16 cellular contexts compared by ENCODE assay signal in the genomic region with DNA sequence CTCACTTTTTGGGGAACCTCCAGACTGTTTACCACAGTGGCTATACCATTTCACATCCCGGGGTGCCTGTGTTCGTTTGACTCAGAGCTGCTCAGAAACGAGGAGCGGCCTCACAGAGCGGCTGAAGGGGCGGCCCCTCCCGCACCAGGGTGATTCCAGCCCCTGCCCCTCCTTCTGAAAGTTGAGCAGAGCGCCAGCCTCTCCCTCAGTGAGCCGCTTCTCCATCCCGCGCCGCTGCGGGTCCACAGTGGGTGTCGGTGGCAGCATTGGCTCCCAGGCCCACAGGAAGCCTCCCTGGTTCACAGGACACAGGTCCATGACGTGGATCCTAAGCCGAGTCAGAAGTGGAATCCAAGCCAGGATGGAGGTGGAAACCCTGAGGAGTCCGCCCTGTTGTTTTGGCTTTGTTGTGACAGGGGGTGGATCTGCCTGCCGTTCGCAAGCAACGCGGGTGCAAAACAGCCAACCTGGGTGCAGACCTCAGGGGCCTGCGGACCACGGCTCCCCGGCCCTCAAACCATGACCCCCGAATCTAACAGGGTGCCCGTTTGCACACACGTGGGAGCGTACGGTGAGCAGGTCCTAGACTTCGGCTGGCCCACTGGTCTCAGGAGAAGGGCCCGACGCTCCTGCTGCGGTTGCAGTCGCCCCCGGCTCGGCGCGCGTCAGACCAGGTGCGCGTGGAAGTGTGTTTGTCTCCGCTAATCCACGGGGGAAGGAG.
DNase-seq lines count a peak whose midpoint lies in the region; ATAC-seq and TF ChIP-seq lines count a peak whose summit lies in the region.
"Had no signal": no experiment of that assay in that cellular context is flagged by ENCODE, and none has a peak within 500 bp of the region (broad histone marks: within the 10 kb centered on the region; RNA-seq: fewer than 3 reads in every experiment).

No MANE protein-coding gene starts in this region.

- H3K27ac Mint-ChIP-seq in endothelial cell (ENCODE audit: unreplicated experiment), result peak overlapping the region; percentile 61
- H3K27ac Mint-ChIP-seq: B cell; CD4-positive, alpha-beta T cell; CD8-positive, alpha-beta T cell had no signal

- H3K4me3 Mint-ChIP-seq in endothelial cell (ENCODE audit: unreplicated experiment), result no peak overlapping the region
- H3K4me3 Mint-ChIP-seq: B cell; CD4-positive, alpha-beta T cell; CD8-positive, alpha-beta T cell had no signal

- TF ChIP-seq CTCF in endothelial cell (IDR thresholded peaks at IDR 0.05; ENCODE audit: unreplicated experiment), result no peak

- H3K4me1 Mint-ChIP-seq in endothelial cell (ENCODE audit: unreplicated experiment), result no peaks in the 10 kb centered on the region
- H3K4me1 Mint-ChIP-seq: B cell had no signal

- intact Hi-C loops in left ventricle myocardium superior (cut with micrococcal nuclease), result no loop called here
- intact Hi-C loops in left cardiac atrium (cut with DNase I), result no loop called here

- no peak for ATAC-seq in left ventricle myocardium superior
- ATAC-seq in left cardiac atrium, result no peak
- ATAC-seq: A549; CD8-positive, alpha-beta T cell had no signal

- DNase-seq in NCI-H748 (lab: John Stamatoyannopoulos, UW; ENCODE audit: unreplicated experiment) (peak; percentile 3), NCI-H748 treated with DMSO at 0.1 percent for 48 hours (lab: John Stamatoyannopoulos, UW) (no peak), left ventricle myocardium superior (peak; percentile 25), left cardiac atrium (no peak), endothelial cell (ENCODE audit: low spot score) (no peak), NCI-H1694 (lab: John Stamatoyannopoulos, UW) (no peak), amygdala (lab: John Stamatoyannopoulos, UW) (no peak)
- DNase-seq: AML-193; Caco-2; Calu3; CD4-positive, alpha-beta T cell; DMS79 treated with DMSO at 0.1 percent for 48 hours; GF-D8 had no signal

- peaks cover 11% of the 10 kb centered on the region for H3K36me3 Mint-ChIP-seq in endothelial cell (ENCODE audit: low read depth, unreplicated experiment)
- H3K36me3 Mint-ChIP-seq: CD8-positive, alpha-beta T cell had no signal

- no peaks in the 10 kb centered on the region for H3K9me3 Mint-ChIP-seq in endothelial cell (ENCODE audit: unreplicated experiment)
- H3K9me3 Mint-ChIP-seq: CD4-positive, alpha-beta T cell; CD8-positive, alpha-beta T cell had no signal

- peaks cover 19% of the 10 kb centered on the region for H3K27me3 Mint-ChIP-seq in endothelial cell (ENCODE audit: unreplicated experiment)
- H3K27me3 Mint-ChIP-seq: B cell had no signal

Comparison
In these comparisons a context has a peak if more than half of its experiments do, and no peak if none do; other contexts are left out.
1. DNase-seq: peak in NCI-H748 (single experiment) and left ventricle myocardium superior (single experiment); none in NCI-H748 treated with DMSO at 0.1 percent for 48 hours (single experiment), left cardiac atrium (single experiment), endothelial cell (single experiment), NCI-H1694 (single experiment) and amygdala (0 of 56).